Comparison of ENCODE assay signal across 8 cellular contexts in genomic region chr15:68875377-68876116, GRCh38. TPM values are rescaled to one million over a fixed set of nuclear protein-coding genes. Genes with fewer than 3 reads are reported as not detected.
DNase-seq lines count a peak whose midpoint lies in the region; ATAC-seq and TF ChIP-seq lines count a peak whose summit lies in the region.

No MANE protein-coding gene starts in this region.

- no peak for ATAC-seq in HG03354 (IDR thresholded peaks at IDR 0.05; ENCODE audit: poor library complexity, severe bottlenecking, unreplicated experiment)

- POLR2A ChIA-PET in activated CD4-positive, alpha-beta memory T cell treated with anti-CD3 and anti-CD28 coated beads for 36 hours (lab: Charles Lee): no interaction called here

- DNase-seq in C1 segment of cervical spinal cord (lab: John Stamatoyannopoulos, UW) (peak; percentile 28 to 88 (median 76)), HK-2 (ENCODE audit: unreplicated experiment) (peak; percentile 77), NCI-H748 treated with DMSO at 0.1 percent for 48 hours (lab: John Stamatoyannopoulos, UW) (peak; percentile 49), ecto neural progenitor cell (ENCODE audit: low spot score) (peak; percentile 92), lower leg skin (ENCODE audit: low spot score in 2 of 2) (peak; percentile 91 to 99)
- DNase-seq in activated CD4-positive, alpha-beta memory T cell treated with anti-CD3 and anti-CD28 coated beads for 36 hours: peak; percentile 92
- peak; percentile 95 for DNase-seq in stimulated activated CD4-positive, alpha-beta T cell treated with anti-CD3 and anti-CD28 coated beads, Interleukin-4, amount 100 ng/mL, for 1 hour

- no peaks in the 10 kb centered on the region for H3K9me3 Mint-ChIP-seq in activated CD4-positive, alpha-beta memory T cell treated with anti-CD3 and anti-CD28 coated beads for 36 hours

- H3K4me1 Mint-ChIP-seq in activated CD4-positive, alpha-beta memory T cell treated with anti-CD3 and anti-CD28 coated beads for 36 hours (ENCODE audit: low read depth): peaks cover 4% of the 10 kb centered on the region

- intact Hi-C loops in activated CD4-positive, alpha-beta memory T cell treated with anti-CD3 and anti-CD28 coated beads for 36 hours (cut with micrococcal nuclease): loop anchor here (1.0 to 5.0 kb wide), 5 partner anchors 50 to 323 kb away; no protein-coding TSS in a partner anchor
- intact Hi-C loops in lower leg skin (cut with DNase I; ENCODE audit: low total_unique reads): loop anchor here (10.0 kb wide), 1 partner anchor 571 kb away; no protein-coding TSS in a partner anchor

- CTCF ChIA-PET in activated CD4-positive, alpha-beta memory T cell treated with anti-CD3 and anti-CD28 coated beads for 36 hours (lab: Charles Lee): interaction anchor here (0.7 to 4.6 kb wide), 51 partner anchors 8 to 569 kb away, joined by 3 to 58 read pairs (median 5); no protein-coding TSS in a partner anchor

- no peak overlapping the region for H3K27ac Mint-ChIP-seq in activated CD4-positive, alpha-beta memory T cell treated with anti-CD3 and anti-CD28 coated beads for 36 hours

- peak in 1 of 3 donors; percentile 80 for TF ChIP-seq CTCF in lower leg skin (IDR thresholded peaks at IDR 0.05)

- WGBS in lower leg skin, 2 donors: 11 to 12% methylated on average over 31 of the region's 31 CpGs

- no peak for TF ChIP-seq POLR2A in lower leg skin (IDR thresholded peaks at IDR 0.05)

- no peak overlapping the region for H3K4me3 Mint-ChIP-seq in activated CD4-positive, alpha-beta memory T cell treated with anti-CD3 and anti-CD28 coated beads for 36 hours

- H3K4me3 ChIP-seq in lower leg skin (ENCODE audit: low read depth, poor library complexity, severe bottlenecking): no peak overlapping the region

- no peaks in the 10 kb centered on the region for H3K36me3 Mint-ChIP-seq in activated CD4-positive, alpha-beta memory T cell treated with anti-CD3 and anti-CD28 coated beads for 36 hours

- peaks cover 19% of the 10 kb centered on the region for H3K27me3 Mint-ChIP-seq in activated CD4-positive, alpha-beta memory T cell treated with anti-CD3 and anti-CD28 coated beads for 36 hours

RNA-seq across cellular contexts. Expression of gene SPESP1, which starts 54.8 kb away (rescaled TPM):
- 1 to 10 TPM; 1.5 TPM for total RNA-seq in activated CD4-positive, alpha-beta memory T cell treated with anti-CD3 and anti-CD28 coated beads for 36 hours
- total RNA-seq in lower leg skin: 10 to 100 TPM in 1 of 4 donors, 1 to 10 TPM in 3; 1.3 to 15.5 (median 2.5) TPM

RNA-seq across cellular contexts. Expression of gene ANP32A, which starts 54.9 kb away (rescaled TPM):
- 100 to 1,000 TPM; 190 to 204 TPM for total RNA-seq in activated CD4-positive, alpha-beta memory T cell treated with anti-CD3 and anti-CD28 coated beads for 36 hours
- 10 to 100 TPM; 22.1 to 45.9 (median 35.3) TPM for total RNA-seq in lower leg skin

Comparison
In these comparisons a context has a peak if more than half of its experiments do, and no peak if none do; other contexts are left out.
1. RNA of gene ANP32A, which starts 54.9 kb away (total RNA-seq): 190 to 204 TPM in activated CD4-positive, alpha-beta memory T cell treated with anti-CD3 and anti-CD28 coated beads for 36 hours; 22.1 to 45.9 TPM in lower leg skin; every median in the first group is over 4 times any median in the second.
2. Peak in every context shown above with its lines, with median percentiles within 50 percentile points of each other: DNase-seq.